In the genomic region with DNA sequence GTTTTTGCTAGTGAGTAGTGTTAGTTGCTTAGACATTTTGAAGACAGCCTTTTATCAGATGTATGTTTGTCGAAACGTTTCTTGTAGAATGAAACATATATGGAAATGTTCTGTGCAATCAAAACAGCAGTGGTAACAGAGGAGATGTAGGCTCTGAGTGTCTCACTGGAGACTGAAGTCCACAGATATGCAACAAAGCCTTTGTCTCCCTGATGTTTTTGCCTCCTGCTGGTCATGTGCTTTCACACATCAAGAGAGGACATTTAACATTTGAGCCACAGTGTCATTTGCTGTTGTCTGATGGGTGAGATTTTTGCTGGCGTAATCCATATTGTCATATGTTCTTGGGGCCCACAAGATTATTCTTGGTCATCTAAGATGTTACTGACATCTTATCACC, we compare ENCODE assay signal across 2 cellular contexts.
DNase-seq lines count a peak whose midpoint lies in the region; ATAC-seq, FAIRE-seq and TF ChIP-seq lines count a peak whose summit lies in the region.
"Not testable (repeated sequence)": the region's sequence is repeated elsewhere in the genome, so short reads cannot be mapped to it uniquely, and the experiment has no call there.

No MANE protein-coding gene starts in this region.

- FAIRE-seq in HepG2 (lab: Jason Lieb, UNC) = not testable (repeated sequence)

- CTCF ChIA-PET in PC-9 (lab: Charles Lee); HepG2 (lab: Yijun Ruan, JAX; ENCODE audit: low intra/inter-chr PET ratio, low total read pairs): not testable (repeated sequence)

- not testable (repeated sequence) for H3K9me3 ChIP-seq in PC-9 (ENCODE audit: insufficient read depth, low read depth); HepG2 (ENCODE audit: low read length)

- not testable (repeated sequence) for H3K79me2 ChIP-seq in PC-9 (ENCODE audit: low read depth); HepG2 (ENCODE audit: insufficient read depth, low read length)

- H3K4me1 ChIP-seq in PC-9 (replicated peaks; ENCODE audit: insufficient read depth); HepG2 (ENCODE audit: insufficient read depth, low read length): not testable (repeated sequence)

- not testable (repeated sequence) for H3F3A ChIP-seq in PC-9 (ENCODE audit: insufficient read depth, low read depth)

- TF ChIP-seq POLR2A in HepG2 (IDR thresholded peaks at IDR 0.05; ENCODE audit: insufficient read depth in 1 of 2, low read depth in 2 of 2, low read length in 2 of 2) = not testable (repeated sequence)

- not testable (repeated sequence) for H3K9ac ChIP-seq in HepG2 (ENCODE audit: insufficient read depth, low read depth, low read length)

- not testable (repeated sequence) for DNase-seq in PC-9; HepG2 (ENCODE audit: low spot score)

- H2AFZ ChIP-seq in PC-9; HepG2 (ENCODE audit: low read length): not testable (repeated sequence)

- 100% methylated on average over 1 of the region's 3 CpGs for WGBS in HepG2 (ENCODE audit: low lambda C conversion rate)

- in situ Hi-C loops in HepG2 (cut with HindIII; ENCODE audit: extremely low pct_ligation_motif_present, low pct_unique_long_range_greater_than_20kb) = not testable (repeated sequence)

- H3K9me2 ChIP-seq in PC-9 (ENCODE audit: insufficient read depth) = not testable (repeated sequence)

- not testable (repeated sequence) for TF ChIP-seq RAD21 in HepG2 (CRISPR knock-in tag; IDR thresholded peaks at IDR 0.05)

- intact Hi-C loops in PC-9 (cut with micrococcal nuclease; ENCODE audit: unreplicated experiment); HepG2 (cut with micrococcal nuclease; ENCODE audit: unreplicated experiment): not testable (repeated sequence)

- ATAC-seq in HepG2 = peak; percentile 97

- H3K4me3 ChIP-seq in PC-9; HepG2 (replicated peaks in 1 of 3; ENCODE audit: insufficient read depth in 1 of 3, low read depth in 2 of 3, low read length in 3 of 3): not testable (repeated sequence)

- H3K27ac ChIP-seq in PC-9; HepG2 (ENCODE audit: extremely low read length, insufficient read depth, low read length): not testable (repeated sequence)

- TSS peak; percentile 25 for BruUV-seq in PC-9 (replicated peaks; lab: Mats Ljungman, UMichigan)
- TSS peak; percentile 7 for BruUV-seq in HepG2 (replicated peaks; lab: Mats Ljungman, UMichigan)

- not testable (repeated sequence) for H4K20me1 ChIP-seq in PC-9 (ENCODE audit: insufficient read depth); HepG2 (ENCODE audit: insufficient read depth, low read length)

- H3K4me2 ChIP-seq in PC-9; HepG2 (ENCODE audit: low read depth, low read length): not testable (repeated sequence)

- not testable (repeated sequence) for H3K27me3 ChIP-seq in PC-9 (ENCODE audit: insufficient read depth, low read depth); HepG2 (ENCODE audit: control insufficient read depth in 1 of 2, insufficient read depth in 2 of 2, low read length in 2 of 2)

- not testable (repeated sequence) for TF ChIP-seq EP300 in HepG2 (IDR thresholded peaks at IDR 0.05; ENCODE audit: low read depth in 2 of 2, low read length in 2 of 2); HepG2 (CRISPR knock-in tag; IDR thresholded peaks at IDR 0.05; ENCODE audit: borderline replicate concordance)

- not testable (repeated sequence) for H3K36me3 ChIP-seq in PC-9 (ENCODE audit: low read depth); HepG2 (replicated peaks in 1 of 2; ENCODE audit: control insufficient read depth in 1 of 2, insufficient read depth in 2 of 2, low read length in 2 of 2)

- POLR2A ChIA-PET in PC-9 (lab: Charles Lee; ENCODE audit: unreplicated experiment); HepG2 (lab: Yijun Ruan, JAX): not testable (repeated sequence)

- not testable (repeated sequence) for TF ChIP-seq CTCF in PC-9 (conservative IDR thresholded peaks at IDR 0.05); HepG2 (CRISPR knock-in tag; IDR thresholded peaks at IDR 0.05)
